9 cellular contexts compared by ENCODE assay signal in genomic region chr20:41142914-41143313, GRCh38. TPM values are rescaled to one million over a fixed set of nuclear protein-coding genes. Genes with fewer than 3 reads are reported as not detected.
A peak's percentile ranks its signal among the peaks of the same experiment; 100 is the strongest.
DNase-seq lines count a peak whose midpoint lies in the region; ATAC-seq and TF ChIP-seq lines count a peak whose summit lies in the region.
"Had no signal": no experiment of that assay in that cellular context is flagged by ENCODE, and none has a peak within 500 bp of the region (broad histone marks: within the 10 kb centered on the region; RNA-seq: fewer than 3 reads in every experiment).

No MANE protein-coding gene starts in this region.

- H3K9me3 Mint-ChIP-seq in chondrocyte (ENCODE audit: low read depth), result no peaks in the 10 kb centered on the region

- H3K4me3 Mint-ChIP-seq in T-helper 17 cell (peak overlapping the region; percentile 98), chondrocyte (ENCODE audit: unreplicated experiment) (no peak overlapping the region)

- H3K9me3 ChIP-seq in T-helper 17 cell (ENCODE audit: control insufficient read depth, low read length, poor library complexity, severe bottlenecking), result no peaks in the 10 kb centered on the region
- no peaks in the 10 kb centered on the region for H3K9me3 ChIP-seq in subcutaneous abdominal adipose tissue (ENCODE audit: control insufficient read depth in 5 of 5, low read length in 5 of 5)
- H3K9me3 ChIP-seq in MG63, result no peaks in the 10 kb centered on the region

- peaks cover 8% of the 10 kb centered on the region for H3K36me3 Mint-ChIP-seq in T-helper 17 cell (ENCODE audit: low read depth)
- no peaks in the 10 kb centered on the region for H3K36me3 Mint-ChIP-seq in chondrocyte (ENCODE audit: low read depth)

- peaks cover 0 to 4% (median 0%) of the 10 kb centered on the region in 5 donors for H3K36me3 ChIP-seq in subcutaneous abdominal adipose tissue (ENCODE audit: control insufficient read depth in 5 of 5, insufficient read depth in 5 of 5, low read length in 5 of 5)
- peaks cover 3% of the 10 kb centered on the region; the same call in 1 of the 2 replicates for H3K36me3 ChIP-seq in MG63

- H3K4me1 Mint-ChIP-seq in T-helper 17 cell (peaks cover 85% of the 10 kb centered on the region), chondrocyte (ENCODE audit: low read depth) (peaks cover 78% of the 10 kb centered on the region)

- H3K27me3 Mint-ChIP-seq in T-helper 17 cell (no peaks in the 10 kb centered on the region), chondrocyte (ENCODE audit: low read depth) (no peaks in the 10 kb centered on the region)

- peak overlapping the region in 1 of 5 donors; percentile 3 for H3K9ac ChIP-seq in subcutaneous abdominal adipose tissue (ENCODE audit: low read length in 5 of 5)

- peak overlapping the region; percentile 32 for H3K27ac ChIP-seq in subcutaneous abdominal adipose tissue (ENCODE audit: low read depth, low read length)

- peak; percentile 26 to 36 for DNase-seq in activated CD4-positive, alpha-beta T cell treated with anti-CD3 and anti-CD28 coated beads for 4 hours
- no peak for DNase-seq in activated CD4-positive, alpha-beta T cell treated with anti-CD3 and anti-CD28 coated beads, Interleukin-2, amount 50 U/mL, for 4 hours
- DNase-seq in T-helper 17 cell (peak in 2 of 3 donors; percentile 30 to 35), chondrocyte (ENCODE audit: low spot score) (peak; percentile 35), GM19238 (ENCODE audit: insufficient read length, low spot score) (no peak), MG63 (no peak)
- DNase-seq: NCI-H446 treated with DMSO at 0.1 percent for 48 hours had no signal

- peak overlapping the region; percentile 96 for H3K27ac Mint-ChIP-seq in T-helper 17 cell
- H3K27ac Mint-ChIP-seq in chondrocyte (ENCODE audit: unreplicated experiment), result peak overlapping the region; percentile 5

- H3K27me3 ChIP-seq in subcutaneous abdominal adipose tissue (ENCODE audit: control insufficient read depth in 5 of 5, insufficient read depth in 4 of 5, low read length in 5 of 5) (no peaks in the 10 kb centered on the region), MG63 (no peaks in the 10 kb centered on the region)

- peaks cover 31 to 99% (median 76%) of the 10 kb centered on the region in 5 donors for H3K4me1 ChIP-seq in subcutaneous abdominal adipose tissue (ENCODE audit: control insufficient read depth in 5 of 5, insufficient read depth in 5 of 5, low read length in 5 of 5)

- ATAC-seq in T-helper 17 cell (peak; percentile 74), GM18858 (IDR thresholded peaks at IDR 0.05; ENCODE audit: unreplicated experiment) (no peak)

- H3K4me3 ChIP-seq in subcutaneous abdominal adipose tissue (ENCODE audit: low read depth in 1 of 5, low read length in 5 of 5) (no peak overlapping the region), MG63 (no peak overlapping the region)

- no peak for TF ChIP-seq CTCF in chondrocyte (IDR thresholded peaks at IDR 0.05)

RNA-seq across cellular contexts. Expression of gene PLCG1, which starts 5.6 kb away (rescaled TPM):
- total RNA-seq in T-helper 17 cell, result 100 to 1,000 TPM; 420 to 428 TPM
- 139 to 152 TPM (median 140 TPM) in 3 replicates for total RNA-seq in chondrocyte
- total RNA-seq in MG63 (2014; rRNA removed; shearing (Covaris generic); ENCODE audit: low replicate concordance), result 35.8 and 99.5 TPM in 2 replicates

Comparison
In these comparisons a context has a peak if more than half of its experiments do, and no peak if none do; other contexts are left out.
1. DNase-seq: peak in activated CD4-positive, alpha-beta T cell treated with anti-CD3 and anti-CD28 coated beads for 4 hours (2 of 2), T-helper 17 cell (2 of 3) and chondrocyte (single experiment); none in activated CD4-positive, alpha-beta T cell treated with anti-CD3 and anti-CD28 coated beads, Interleukin-2, amount 50 U/mL, for 4 hours (0 of 2), GM19238 (single experiment) and MG63 (single experiment).